In the genomic region with DNA sequence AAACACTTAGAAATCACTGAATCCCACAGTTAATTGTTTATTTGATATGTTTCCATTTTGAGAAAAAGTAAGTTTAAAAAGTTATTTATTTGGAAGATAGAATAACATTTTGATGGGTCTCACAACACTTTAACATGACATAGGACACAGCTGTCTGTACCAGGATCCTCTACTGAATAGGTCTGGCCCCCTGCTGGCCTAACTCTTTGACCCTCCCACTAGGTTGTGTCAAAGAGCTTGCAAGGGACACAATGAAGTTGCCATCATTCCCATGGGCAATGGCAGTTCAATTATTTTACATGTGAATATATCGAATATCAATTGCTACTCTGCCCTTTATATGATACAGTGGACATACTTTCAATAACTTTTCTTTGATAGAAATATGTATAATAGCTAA, we compare ENCODE assay signal across 23 cellular contexts.
A peak's percentile ranks its signal among the peaks of the same experiment; 100 is the strongest.
DNase-seq lines count a peak whose midpoint lies in the region; ATAC-seq and TF ChIP-seq lines count a peak whose summit lies in the region.
"Had no signal": no experiment of that assay in that cellular context is flagged by ENCODE, and none has a peak within 500 bp of the region (broad histone marks: within the 10 kb centered on the region; RNA-seq: fewer than 3 reads in every experiment).

No MANE protein-coding gene starts in this region.

- H3K4me3 ChIP-seq in choroid plexus epithelial cell (ENCODE audit: low read depth, low read length), result no peak overlapping the region
- H3K4me3 ChIP-seq in body of pancreas, result no peak overlapping the region
- H3K4me3 ChIP-seq: GM23248, PC-9, prostate gland, SJSA1, testis had no signal

- no peak for TF ChIP-seq POLR2A in body of pancreas (IDR thresholded peaks at IDR 0.05)

- H3K27ac ChIP-seq in body of pancreas, result no peak overlapping the region
- H3K27ac ChIP-seq: GM23248, PC-9, prostate gland, SJSA1, testis had no signal

- TF ChIP-seq CTCF in GM12872 (IDR thresholded peaks at IDR 0.05; ENCODE audit: insufficient read depth, low read depth, low read length) (0 out of 3 replicates have a peak, but pooled peaks have one; percentile 9), choroid plexus epithelial cell (conservative IDR thresholded peaks at IDR 0.05; ENCODE audit: low read depth, low read length) (peak; percentile 12), body of pancreas (IDR thresholded peaks at IDR 0.05) (no peak)

- WGBS in body of pancreas, 2 donors, result 61 to 63% methylated on average over 1 of the region's 1 CpG

- ATAC-seq in body of pancreas (no peak), GM19467 (IDR thresholded peaks at IDR 0.05; ENCODE audit: unreplicated experiment) (no peak)
- ATAC-seq: esophagus mucosa; naive thymus-derived CD8-positive, alpha-beta T cell had no signal

- no peaks in the 10 kb centered on the region for H3K27me3 ChIP-seq in body of pancreas
- H3K27me3 ChIP-seq: SJSA1, testis had no signal

- peak; percentile 11 for DNase-seq in NAMALWA (ENCODE audit: low spot score)
- no peak for DNase-seq in choroid plexus epithelial cell (ENCODE audit: low read depth)
- peak; percentile 1 for DNase-seq in myocyte (ENCODE audit: low read depth)
- no peak for DNase-seq in NCI-H1694 (lab: John Stamatoyannopoulos, UW)
- DNase-seq in NCI-H774 (lab: John Stamatoyannopoulos, UW), result no peak
- no peak for DNase-seq in body of pancreas
- DNase-seq: activated CD4-positive, CD25-positive, alpha-beta regulatory T cell; activated naive CD8-positive, alpha-beta T cell treated with anti-CD3 and anti-CD28 coated beads for 36 hours; Calu3; GDM1; GM23248; kidney; naive thymus-derived CD8-positive, alpha-beta T cell; NCI-H1930; NCI-H510A treated with DMSO at 0.1 percent for 48 hours; PC-9; small intestine; testis had no signal

- no peaks in the 10 kb centered on the region for H3K36me3 ChIP-seq in body of pancreas (replicated peaks in 1 of 2; ENCODE audit: insufficient read depth in 1 of 2, low read depth in 2 of 2)
- H3K36me3 ChIP-seq: prostate gland, SJSA1 had no signal

- H3K9me3 ChIP-seq in body of pancreas, result no peaks in the 10 kb centered on the region
- H3K9me3 ChIP-seq: prostate gland, SJSA1, testis had no signal

- intact Hi-C loops in body of pancreas (cut with DNase I), result no loop called here

- no peaks in the 10 kb centered on the region for H3K4me1 ChIP-seq in body of pancreas
- H3K4me1 ChIP-seq: prostate gland, SJSA1, testis had no signal

Comparison
In these comparisons a context has a peak if more than half of its experiments do, and no peak if none do; other contexts are left out.
1. CTCF ChIP-seq: peak in GM12872 (single experiment) and choroid plexus epithelial cell (single experiment); none in body of pancreas (0 of 7).
2. DNase-seq: peak in NAMALWA (single experiment) and myocyte (single experiment); none in choroid plexus epithelial cell (single experiment), NCI-H1694 (single experiment), NCI-H774 (single experiment) and body of pancreas (0 of 4).